ENCODE assay signal across 2 cellular contexts in the genomic region with DNA sequence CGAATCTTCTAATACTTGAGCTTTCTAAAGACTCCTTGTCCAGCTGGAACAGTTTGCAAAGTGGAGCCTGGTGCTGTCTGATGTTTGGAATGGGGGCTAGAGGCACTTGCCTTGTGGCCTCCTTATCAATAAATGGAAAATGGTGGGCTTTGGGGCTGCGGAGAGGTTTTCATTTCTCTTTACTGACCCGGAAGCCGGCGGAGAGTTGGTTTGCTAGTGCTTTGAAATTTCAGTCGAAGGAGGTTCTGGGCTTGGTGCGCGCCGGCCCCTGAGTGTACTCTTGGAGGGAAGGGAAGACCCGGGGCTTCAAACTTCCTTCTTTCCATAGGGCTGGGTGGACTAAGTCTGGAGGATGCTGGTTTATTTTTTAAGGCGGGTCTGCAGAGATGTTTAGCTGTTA.
TF ChIP-seq lines count a peak whose summit lies in the region.

No MANE protein-coding gene starts in this region.

TF ChIP-seq in GM23338, 12 proteins besides CTCF, POLR2A, EP300 and RAD21:
- no peak for TF ChIP-seq ZNF331 (CRISPR knock-in tag; IDR thresholded peaks at IDR 0.05; ENCODE audit: low read depth)

TF ChIP-seq in GM12878, 131 proteins besides CTCF, POLR2A, EP300 and RAD21:
- no peak for TF ChIP-seq IKZF1 (conservative IDR thresholded peaks at IDR 0.05)
- 0 out of 2 replicates have a peak, but pooled peaks have one; percentile 38 for TF ChIP-seq TAF1 (IDR thresholded peaks at IDR 0.05; ENCODE audit: borderline replicate concordance, low read depth, low read length)
